In genomic region chr6:25103603-25104002, GRCh38 we compare ENCODE assay signal across 20 cellular contexts.
A peak's percentile ranks its signal among the peaks of the same experiment; 100 is the strongest.
DNase-seq lines count a peak whose midpoint lies in the region; ATAC-seq, FAIRE-seq and TF ChIP-seq lines count a peak whose summit lies in the region.
"Had no signal": no experiment of that assay in that cellular context is flagged by ENCODE, and none has a peak within 500 bp of the region (broad histone marks: within the 10 kb centered on the region; RNA-seq: fewer than 3 reads in every experiment).

No MANE protein-coding gene starts in this region.

- WGBS in ovary, 3 donors, result 83 to 93% (median 87%) methylated on average over 3 of the region's 3 CpGs

- TF ChIP-seq CTCF in kidney epithelial cell (IDR thresholded peaks at IDR 0.05; ENCODE audit: insufficient read depth, low read length, poor library complexity, severe bottlenecking) (no peak), ovary (IDR thresholded peaks at IDR 0.05) (no peak)

- FAIRE-seq in GM12891 (lab: Jason Lieb, UNC) (peak; percentile 31), urothelium cell line (lab: Jason Lieb, UNC) (no peak)
- FAIRE-seq: colon, endometrium, K562, kidney had no signal

- no peak for TF ChIP-seq EP300 in ovary (IDR thresholded peaks at IDR 0.05)

- H3K4me1 ChIP-seq in ovary (ENCODE audit: insufficient read depth), result no peaks in the 10 kb centered on the region
- H3K4me1 ChIP-seq: body of pancreas had no signal

- no peaks in the 10 kb centered on the region for H3K27me3 ChIP-seq in kidney epithelial cell (ENCODE audit: control insufficient read depth, insufficient read depth, low read length)
- no peaks in the 10 kb centered on the region for H3K27me3 ChIP-seq in ovary
- H3K27me3 ChIP-seq: body of pancreas had no signal

- ATAC-seq in GM19467 (IDR thresholded peaks at IDR 0.05; ENCODE audit: unreplicated experiment), result peak; percentile 55
- ATAC-seq in HG03342 (IDR thresholded peaks at IDR 0.05; ENCODE audit: unreplicated experiment), result peak; percentile 57
- no peak for ATAC-seq in HG02571 (IDR thresholded peaks at IDR 0.05; ENCODE audit: unreplicated experiment)
- ATAC-seq: body of pancreas, K562 had no signal

- TF ChIP-seq POLR2A in GM12891 (IDR thresholded peaks at IDR 0.05; ENCODE audit: low read depth, low read length) (no peak), ovary (IDR thresholded peaks at IDR 0.05) (no peak)

- DNase-seq in GM12891 (ENCODE audit: insufficient read length, low spot score) (no peak), kidney epithelial cell (ENCODE audit: low read depth) (peak; percentile 1), ovary (no peak), urothelium cell line (ENCODE audit: low spot score) (no peak), MV-4-11 (lab: John Stamatoyannopoulos, UW) (no peak)
- DNase-seq: activated naive CD8-positive, alpha-beta T cell treated with anti-CD3 and anti-CD28 coated beads, Interleukin-2, amount 10 ng/mL, durations not matched to agents 7 days and 5 days; activated T-cell treated with anti-CD3 and anti-CD28 coated beads, Interleukin-2, amount 50 U/mL, for 24 hours; AML-193; body of pancreas; COR-L47; GDM1; kidney; NCI-H2029 treated with DMSO at 0.1 percent for 48 hours had no signal

- H3K9me3 ChIP-seq in ovary, result no peaks in the 10 kb centered on the region
- H3K9me3 ChIP-seq: body of pancreas had no signal

- no peaks in the 10 kb centered on the region for H3K36me3 ChIP-seq in kidney epithelial cell (ENCODE audit: control insufficient read depth, insufficient read depth, low read length)
- H3K36me3 ChIP-seq in ovary, result no peaks in the 10 kb centered on the region

- H3K4me3 ChIP-seq in kidney epithelial cell (ENCODE audit: low read depth, low read length) (no peak overlapping the region), ovary (no peak overlapping the region)
- H3K4me3 ChIP-seq: body of pancreas, K562 had no signal

- no peak overlapping the region for H3K27ac ChIP-seq in ovary
- H3K27ac ChIP-seq: body of pancreas, HL-60 had no signal

- intact Hi-C loops in ovary (cut with DNase I), result no loop called here

TF ChIP-seq in GM12891, 5 proteins besides CTCF, POLR2A, EP300 and RAD21:
- TF ChIP-seq PAX5 (IDR thresholded peaks at IDR 0.05; ENCODE audit: insufficient read depth, low read length, severe bottlenecking) (no peak), POLR2AphosphoS5 (IDR thresholded peaks at IDR 0.05; ENCODE audit: low read depth, low read length) (no peak), SPI1 (IDR thresholded peaks at IDR 0.05; ENCODE audit: low read depth, low read length) (no peak), POU2F2 (IDR thresholded peaks at IDR 0.05; ENCODE audit: low read depth, low read length) (no peak), TAF1 (IDR thresholded peaks at IDR 0.05; ENCODE audit: low read depth, low read length) (no peak)
